ENCODE assay signal across 7 cellular contexts in the genomic region with DNA sequence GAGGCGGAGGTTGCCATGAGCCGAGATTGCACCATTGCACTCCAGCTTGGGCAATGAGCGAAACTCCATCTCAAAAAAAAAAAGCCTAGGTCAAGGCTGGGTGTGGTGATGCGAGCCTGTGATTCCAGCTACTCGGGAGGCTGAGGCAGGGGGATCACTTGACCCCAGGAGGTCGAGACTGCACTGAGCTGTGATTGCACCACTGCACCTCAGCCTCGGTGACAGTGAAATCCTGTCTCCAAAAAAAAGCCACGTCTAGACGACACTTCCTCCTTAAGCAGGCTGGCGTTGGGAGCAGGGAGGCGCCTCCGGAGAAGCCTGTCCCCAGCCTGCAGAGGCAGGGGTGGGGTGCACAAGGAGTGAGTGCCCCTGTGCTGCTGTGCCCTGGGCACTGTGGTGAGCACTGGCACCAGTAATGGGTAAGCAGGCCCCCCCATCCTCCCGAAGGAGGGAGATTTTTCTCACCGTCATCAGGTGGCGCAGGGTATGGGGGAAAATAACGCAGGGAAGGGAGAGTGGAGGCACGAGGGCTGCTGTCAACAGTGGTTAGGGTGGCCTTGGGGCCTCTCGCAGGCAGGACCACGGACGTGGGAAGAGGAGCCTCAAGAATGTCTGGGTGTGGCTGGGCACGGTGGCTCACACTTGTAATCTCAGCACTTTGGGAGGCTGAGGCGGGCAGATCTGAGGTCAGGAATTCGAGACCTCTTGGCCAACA. TPM values are rescaled to one million over a fixed set of nuclear protein-coding genes. Genes with fewer than 3 reads are reported as not detected.
A peak's percentile ranks its signal among the peaks of the same experiment; 100 is the strongest.
DNase-seq lines count a peak whose midpoint lies in the region; ATAC-seq and TF ChIP-seq lines count a peak whose summit lies in the region.
"Had no signal": no experiment of that assay in that cellular context is flagged by ENCODE, and none has a peak within 500 bp of the region (broad histone marks: within the 10 kb centered on the region; RNA-seq: fewer than 3 reads in every experiment).

No MANE protein-coding gene starts in this region.

- no peak overlapping the region for H3K4me3 ChIP-seq in stomach
- H3K4me3 ChIP-seq in ovary = no peak overlapping the region
- H3K4me3 ChIP-seq: psoas muscle had no signal

- no peaks in the 10 kb centered on the region for H3K9me3 Mint-ChIP-seq in activated naive CD8-positive, alpha-beta T cell treated with anti-CD3 and anti-CD28 coated beads, Interleukin-2, amount 50 U/mL, for 24 hours

- H3K27me3 ChIP-seq in stomach (no peaks in the 10 kb centered on the region), ovary (no peaks in the 10 kb centered on the region)

- peaks cover 68% of the 10 kb centered on the region for H3K36me3 Mint-ChIP-seq in activated naive CD8-positive, alpha-beta T cell treated with anti-CD3 and anti-CD28 coated beads, Interleukin-2, amount 50 U/mL, for 24 hours (ENCODE audit: low read depth)

- H3K9me3 ChIP-seq in stomach (no peaks in the 10 kb centered on the region), ovary (no peaks in the 10 kb centered on the region)
- H3K9me3 ChIP-seq: psoas muscle had no signal

- H3K36me3 ChIP-seq in stomach (peaks cover 69 to 90% (median 81%) of the 10 kb centered on the region in 4 donors), ovary (no peaks in the 10 kb centered on the region)

- peaks cover 71% of the 10 kb centered on the region for H3K4me1 Mint-ChIP-seq in activated naive CD8-positive, alpha-beta T cell treated with anti-CD3 and anti-CD28 coated beads, Interleukin-2, amount 50 U/mL, for 24 hours

- peak; percentile 25 to 29 for ATAC-seq in activated CD4-positive, CD25-positive, alpha-beta regulatory T cell treated with anti-CD3 and anti-CD28 coated beads, Interleukin-2, amount 50 U/mL, for 24 hours
- peak; percentile 60 for ATAC-seq in activated naive CD8-positive, alpha-beta T cell treated with anti-CD3 and anti-CD28 coated beads, Interleukin-2, amount 50 U/mL, for 24 hours

- peak overlapping the region; percentile 95 for H3K27ac Mint-ChIP-seq in activated naive CD8-positive, alpha-beta T cell treated with anti-CD3 and anti-CD28 coated beads, Interleukin-2, amount 50 U/mL, for 24 hours

- TF ChIP-seq POLR2A in stomach (IDR thresholded peaks at IDR 0.05) = no peak
- no peak for TF ChIP-seq POLR2A in ovary (IDR thresholded peaks at IDR 0.05)

- TF ChIP-seq CTCF in stomach (IDR thresholded peaks at IDR 0.05) (no peak), ovary (IDR thresholded peaks at IDR 0.05) (no peak)

- H3K27ac ChIP-seq in stomach = peak overlapping the region in 4 of 5 donors; percentile 37 to 58 (median 42)
- no peak overlapping the region for H3K27ac ChIP-seq in ovary
- H3K27ac ChIP-seq: psoas muscle had no signal

- no peak for DNase-seq in activated CD4-positive, CD25-positive, alpha-beta regulatory T cell treated with anti-CD3 and anti-CD28 coated beads, Interleukin-2, amount 50 U/mL, for 72 hours
- peak; percentile 75 for DNase-seq in activated naive CD8-positive, alpha-beta T cell treated with anti-CD3 and anti-CD28 coated beads, Interleukin-2, amount 50 U/mL, for 24 hours
- DNase-seq in stomach = no peak
- DNase-seq in NCI-H774 (lab: John Stamatoyannopoulos, UW) = no peak
- DNase-seq in ovary = no peak

- peak overlapping the region; percentile 79 for H3K4me3 Mint-ChIP-seq in activated naive CD8-positive, alpha-beta T cell treated with anti-CD3 and anti-CD28 coated beads, Interleukin-2, amount 50 U/mL, for 24 hours

- intact Hi-C loops in stomach (cut with DNase I; ENCODE audit: low total_unique reads) = loop anchor here (10.0 kb wide), 1 partner anchor 143 kb away; a partner anchor contains a TSS
- intact Hi-C loops in ovary (cut with DNase I) = loop anchor here in 2 of 4 donors (10.0 kb wide), 2 partner anchors 113 to 133 kb away; no protein-coding TSS in a partner anchor

- no peak for TF ChIP-seq EP300 in stomach (IDR thresholded peaks at IDR 0.05)
- TF ChIP-seq EP300 in ovary (IDR thresholded peaks at IDR 0.05) = no peak

- WGBS in stomach, 5 donors = 46 to 58% (median 49%) methylated on average over 19 to 23 of the region's 23 CpGs
- WGBS in ovary, 3 donors = 47 to 49% (median 49%) methylated on average over 23 of the region's 23 CpGs

- H3K27me3 Mint-ChIP-seq in activated naive CD8-positive, alpha-beta T cell treated with anti-CD3 and anti-CD28 coated beads, Interleukin-2, amount 50 U/mL, for 24 hours = no peaks in the 10 kb centered on the region

- H3K4me1 ChIP-seq in stomach (peaks cover 4 to 51% (median 32%) of the 10 kb centered on the region in 4 donors), ovary (ENCODE audit: insufficient read depth) (peaks cover under 1% of the 10 kb centered on the region)

RNA-seq across cellular contexts. Expression of a gene that starts 0.7 kb away (rescaled TPM):
- total RNA-seq in stomach (10 to 100 TPM in 2 of 5 donors, 1 to 10 TPM in 3; 1.8 to 24.8 (median 3.2) TPM), ovary (10 to 100 TPM in 5 of 7 donors, 1 to 10 TPM in 2; 5.5 to 18.5 (median 14.4) TPM)
- polyA plus RNA-seq in stomach (1 to 10 TPM; 4.9 to 7.8 (median 5.1) TPM), ovary (1 to 10 TPM; 2.1 to 8.7 TPM)

RNA-seq across cellular contexts. Expression of a gene that starts 6.0 kb away (rescaled TPM):
- total RNA-seq in stomach (10 to 100 TPM in 4 of 5 donors, 1 to 10 TPM in 1; 1.2 to 39.7 (median 20.4) TPM), ovary (10 to 100 TPM; 21.0 to 58.3 (median 44.4) TPM)
- polyA plus RNA-seq in stomach (10 to 100 TPM; 33.8 to 52.3 (median 41.4) TPM), ovary (10 to 100 TPM in 1 of 2 donors, 1 to 10 TPM in 1; 6.2 to 33.3 TPM)

RNA-seq across cellular contexts. Expression of a gene that starts 7.5 kb away (rescaled TPM):
- total RNA-seq in stomach = 100 to 1,000 TPM; 144 to 324 (median 252) TPM
- 100 to 1,000 TPM; 206 to 324 (median 225) TPM for polyA plus RNA-seq in stomach
- 100 to 1,000 TPM; 284 to 375 (median 298) TPM for total RNA-seq in ovary
- polyA plus RNA-seq in ovary = 100 to 1,000 TPM; 293 to 311 TPM

RNA-seq across cellular contexts. Expression of a gene that starts 9.7 kb away (rescaled TPM):
- total RNA-seq in stomach (1 to 10 TPM in 2 of 5 donors, not detected in 3; 5.1 to 5.2 TPM), ovary (under 1 TPM in 6 of 7 donors, not detected in 1; 0.15 to 0.80 (median 0.38) TPM)
- polyA plus RNA-seq in stomach (1 to 10 TPM in 1 of 3 donors, under 1 TPM in 2; 0.68 to 2.3 (median 0.75) TPM), ovary (1 to 10 TPM in 1 of 2 donors, under 1 TPM in 1; 0.10 to 1.4 TPM)
- total RNA-seq: psoas muscle had no signal

RNA-seq across cellular contexts. Expression of a gene that starts 26.1 kb away (rescaled TPM):
- total RNA-seq in stomach (10 to 100 TPM in 4 of 5 donors, 1 to 10 TPM in 1; 7.0 to 62.0 (median 21.4) TPM), ovary (10 to 100 TPM; 34.0 to 49.5 (median 40.2) TPM)
- polyA plus RNA-seq in stomach (10 to 100 TPM; 25.3 to 34.1 (median 25.7) TPM), ovary (10 to 100 TPM; 39.0 to 42.1 TPM)

Comparison
In these comparisons a context has a peak if more than half of its experiments do, and no peak if none do; other contexts are left out.
1. H3K27ac ChIP-seq: peak in stomach (4 of 5); none in ovary (0 of 2).